In the genomic region with DNA sequence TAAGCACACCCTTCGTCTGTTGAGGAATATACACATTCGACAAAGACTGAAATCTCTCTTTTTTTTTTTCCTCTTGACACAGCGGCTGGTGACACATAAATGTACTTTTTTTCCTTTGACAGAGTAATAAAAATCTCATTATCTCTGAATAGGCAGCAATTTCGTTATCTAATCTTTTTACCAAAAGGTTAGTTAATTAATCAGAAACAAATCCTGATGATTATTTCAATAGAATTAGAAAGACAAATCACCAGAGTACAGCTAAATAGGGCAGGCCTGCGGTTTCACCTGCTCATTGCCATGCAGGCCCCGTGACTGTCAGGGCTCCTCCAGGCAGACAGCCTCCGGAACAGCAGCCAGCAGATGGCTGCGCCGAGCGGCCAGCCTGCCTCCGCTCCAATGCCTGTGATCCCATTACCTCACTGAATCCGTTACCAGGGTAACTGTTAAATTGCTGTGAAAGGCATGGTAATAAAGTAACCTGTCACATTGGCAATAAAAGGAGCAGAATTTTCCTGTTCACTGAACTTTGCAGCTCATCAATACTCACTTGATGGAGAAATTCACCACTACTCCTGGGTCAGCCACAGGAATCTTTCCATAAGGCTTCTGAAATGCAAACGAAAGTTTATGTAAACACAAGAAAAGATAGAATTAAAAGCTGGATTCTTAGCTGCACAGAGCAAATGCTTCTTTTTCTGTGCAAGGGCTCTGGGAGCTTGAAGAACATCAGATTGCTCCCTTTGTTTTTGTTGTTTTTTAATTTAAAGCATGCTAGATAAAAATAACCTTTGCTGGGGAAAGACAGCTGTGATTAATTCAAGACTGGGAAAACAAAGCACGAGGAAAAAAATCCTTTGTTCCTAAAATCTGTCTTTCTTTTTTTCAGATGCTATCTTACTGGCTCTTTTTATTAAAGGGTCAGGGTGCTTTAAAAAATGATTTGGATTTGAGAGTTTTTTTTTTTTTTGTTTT, we compare ENCODE assay signal across 2 cellular contexts.
TF ChIP-seq lines count a peak whose summit lies in the region.

No MANE protein-coding gene starts in this region.

TF ChIP-seq in A549, 52 proteins besides CTCF, POLR2A, EP300 and RAD21 (continued from another document):
- TF ChIP-seq, protein P1, sequence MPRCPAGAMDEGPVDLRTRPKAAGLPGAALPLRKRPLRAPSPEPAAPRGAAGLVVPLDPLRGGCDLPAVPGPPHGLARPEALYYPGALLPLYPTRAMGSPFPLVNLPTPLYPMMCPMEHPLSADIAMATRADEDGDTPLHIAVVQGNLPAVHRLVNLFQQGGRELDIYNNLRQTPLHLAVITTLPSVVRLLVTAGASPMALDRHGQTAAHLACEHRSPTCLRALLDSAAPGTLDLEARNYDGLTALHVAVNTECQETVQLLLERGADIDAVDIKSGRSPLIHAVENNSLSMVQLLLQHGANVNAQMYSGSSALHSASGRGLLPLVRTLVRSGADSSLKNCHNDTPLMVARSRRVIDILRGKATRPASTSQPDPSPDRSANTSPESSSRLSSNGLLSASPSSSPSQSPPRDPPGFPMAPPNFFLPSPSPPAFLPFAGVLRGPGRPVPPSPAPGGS (IDR thresholded peaks at IDR 0.05) = no peak
- TF ChIP-seq ZC3H11A (IDR thresholded peaks at IDR 0.05) (no peak), CHD4 (IDR thresholded peaks at IDR 0.05; ENCODE audit: borderline replicate concordance) (no peak), HEYL (CRISPR knock-in tag; IDR thresholded peaks at IDR 0.05) (no peak), TFCP2L1 (CRISPR knock-in tag; IDR thresholded peaks at IDR 0.05) (no peak), TP53 (CRISPR knock-in tag; IDR thresholded peaks at IDR 0.05) (no peak)

TF ChIP-seq in PFSK-1, 5 proteins besides CTCF, POLR2A, EP300 and RAD21 (continued from another document):
- TF ChIP-seq, protein P2, sequence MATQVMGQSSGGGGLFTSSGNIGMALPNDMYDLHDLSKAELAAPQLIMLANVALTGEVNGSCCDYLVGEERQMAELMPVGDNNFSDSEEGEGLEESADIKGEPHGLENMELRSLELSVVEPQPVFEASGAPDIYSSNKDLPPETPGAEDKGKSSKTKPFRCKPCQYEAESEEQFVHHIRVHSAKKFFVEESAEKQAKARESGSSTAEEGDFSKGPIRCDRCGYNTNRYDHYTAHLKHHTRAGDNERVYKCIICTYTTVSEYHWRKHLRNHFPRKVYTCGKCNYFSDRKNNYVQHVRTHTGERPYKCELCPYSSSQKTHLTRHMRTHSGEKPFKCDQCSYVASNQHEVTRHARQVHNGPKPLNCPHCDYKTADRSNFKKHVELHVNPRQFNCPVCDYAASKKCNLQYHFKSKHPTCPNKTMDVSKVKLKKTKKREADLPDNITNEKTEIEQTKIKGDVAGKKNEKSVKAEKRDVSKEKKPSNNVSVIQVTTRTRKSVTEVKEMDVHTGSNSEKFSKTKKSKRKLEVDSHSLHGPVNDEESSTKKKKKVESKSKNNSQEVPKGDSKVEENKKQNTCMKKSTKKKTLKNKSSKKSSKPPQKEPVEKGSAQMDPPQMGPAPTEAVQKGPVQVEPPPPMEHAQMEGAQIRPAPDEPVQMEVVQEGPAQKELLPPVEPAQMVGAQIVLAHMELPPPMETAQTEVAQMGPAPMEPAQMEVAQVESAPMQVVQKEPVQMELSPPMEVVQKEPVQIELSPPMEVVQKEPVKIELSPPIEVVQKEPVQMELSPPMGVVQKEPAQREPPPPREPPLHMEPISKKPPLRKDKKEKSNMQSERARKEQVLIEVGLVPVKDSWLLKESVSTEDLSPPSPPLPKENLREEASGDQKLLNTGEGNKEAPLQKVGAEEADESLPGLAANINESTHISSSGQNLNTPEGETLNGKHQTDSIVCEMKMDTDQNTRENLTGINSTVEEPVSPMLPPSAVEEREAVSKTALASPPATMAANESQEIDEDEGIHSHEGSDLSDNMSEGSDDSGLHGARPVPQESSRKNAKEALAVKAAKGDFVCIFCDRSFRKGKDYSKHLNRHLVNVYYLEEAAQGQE (IDR thresholded peaks at IDR 0.05; ENCODE audit: insufficient read depth in 1 of 2, low read depth in 2 of 2, low read length in 2 of 2) = 0 out of 4 replicates have a peak, but pooled peaks of 1 of the 2 experiments have one; percentile 22
- no peak for TF ChIP-seq TAF1 (IDR thresholded peaks at IDR 0.05; ENCODE audit: borderline replicate concordance, insufficient read depth, low read length)
- TF ChIP-seq FOXP2 (optimal IDR thresholded peaks at IDR 0.05; ENCODE audit: borderline replicate concordance, extremely low read depth, extremely low read length, insufficient read depth) = peak; percentile 82
